1 cellular context compared by ENCODE assay signal in the genomic region with DNA sequence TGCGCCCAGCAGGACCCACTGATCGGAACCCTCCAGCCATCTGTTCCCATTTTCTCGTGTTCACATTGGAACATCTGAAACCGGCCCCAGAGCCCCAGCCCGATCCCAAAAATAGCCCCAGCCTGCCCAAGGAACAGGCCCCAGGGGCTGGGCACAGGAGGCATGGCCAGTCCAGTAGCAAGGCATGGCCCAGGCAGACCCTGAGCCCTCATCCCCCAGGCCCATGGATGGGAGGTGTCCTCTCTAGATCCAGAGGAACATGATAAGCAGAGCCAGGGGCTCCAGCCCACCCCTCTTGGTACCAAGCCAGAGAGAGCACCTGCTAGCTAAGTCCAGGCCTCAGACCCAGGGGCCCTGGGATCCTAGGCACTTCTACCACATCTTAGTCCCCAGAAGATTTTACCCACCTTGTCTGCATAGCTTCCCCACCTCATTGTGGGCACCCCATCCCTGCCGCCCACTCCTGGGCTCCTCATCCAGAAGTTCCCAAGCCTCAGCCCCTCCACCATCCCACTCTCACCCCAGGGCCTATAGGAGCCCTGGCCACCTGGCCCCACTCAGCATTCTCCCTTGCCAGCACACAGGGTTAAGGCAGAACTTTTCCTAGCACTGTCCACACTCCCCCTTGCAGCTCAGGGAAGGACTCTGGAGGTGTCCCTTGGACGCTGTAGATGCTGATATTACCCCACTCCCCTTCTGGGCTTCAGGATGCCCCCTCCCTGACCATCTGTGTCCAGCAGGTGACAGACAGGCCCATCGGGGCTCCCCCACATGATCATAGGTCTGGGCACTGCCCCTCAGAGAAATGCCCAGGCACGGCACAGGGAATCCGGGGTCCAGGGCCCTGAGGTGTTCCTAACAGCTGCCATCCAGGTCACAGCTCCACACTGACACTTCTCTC.
TF ChIP-seq lines count a peak whose summit lies in the region.

No MANE protein-coding gene starts in this region.

TF ChIP-seq in HCT116, 20 proteins besides CTCF, POLR2A, EP300 and RAD21 (continued from another document):
- TF ChIP-seq, protein P1, sequence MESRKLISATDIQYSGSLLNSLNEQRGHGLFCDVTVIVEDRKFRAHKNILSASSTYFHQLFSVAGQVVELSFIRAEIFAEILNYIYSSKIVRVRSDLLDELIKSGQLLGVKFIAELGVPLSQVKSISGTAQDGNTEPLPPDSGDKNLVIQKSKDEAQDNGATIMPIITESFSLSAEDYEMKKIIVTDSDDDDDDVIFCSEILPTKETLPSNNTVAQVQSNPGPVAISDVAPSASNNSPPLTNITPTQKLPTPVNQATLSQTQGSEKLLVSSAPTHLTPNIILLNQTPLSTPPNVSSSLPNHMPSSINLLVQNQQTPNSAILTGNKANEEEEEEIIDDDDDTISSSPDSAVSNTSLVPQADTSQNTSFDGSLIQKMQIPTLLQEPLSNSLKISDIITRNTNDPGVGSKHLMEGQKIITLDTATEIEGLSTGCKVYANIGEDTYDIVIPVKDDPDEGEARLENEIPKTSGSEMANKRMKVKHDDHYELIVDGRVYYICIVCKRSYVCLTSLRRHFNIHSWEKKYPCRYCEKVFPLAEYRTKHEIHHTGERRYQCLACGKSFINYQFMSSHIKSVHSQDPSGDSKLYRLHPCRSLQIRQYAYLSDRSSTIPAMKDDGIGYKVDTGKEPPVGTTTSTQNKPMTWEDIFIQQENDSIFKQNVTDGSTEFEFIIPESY (IDR thresholded peaks at IDR 0.05; ENCODE audit: extremely low read depth, insufficient replicate concordance, low read length): no peak
